ENCODE assay signal across 11 cellular contexts in the genomic region with DNA sequence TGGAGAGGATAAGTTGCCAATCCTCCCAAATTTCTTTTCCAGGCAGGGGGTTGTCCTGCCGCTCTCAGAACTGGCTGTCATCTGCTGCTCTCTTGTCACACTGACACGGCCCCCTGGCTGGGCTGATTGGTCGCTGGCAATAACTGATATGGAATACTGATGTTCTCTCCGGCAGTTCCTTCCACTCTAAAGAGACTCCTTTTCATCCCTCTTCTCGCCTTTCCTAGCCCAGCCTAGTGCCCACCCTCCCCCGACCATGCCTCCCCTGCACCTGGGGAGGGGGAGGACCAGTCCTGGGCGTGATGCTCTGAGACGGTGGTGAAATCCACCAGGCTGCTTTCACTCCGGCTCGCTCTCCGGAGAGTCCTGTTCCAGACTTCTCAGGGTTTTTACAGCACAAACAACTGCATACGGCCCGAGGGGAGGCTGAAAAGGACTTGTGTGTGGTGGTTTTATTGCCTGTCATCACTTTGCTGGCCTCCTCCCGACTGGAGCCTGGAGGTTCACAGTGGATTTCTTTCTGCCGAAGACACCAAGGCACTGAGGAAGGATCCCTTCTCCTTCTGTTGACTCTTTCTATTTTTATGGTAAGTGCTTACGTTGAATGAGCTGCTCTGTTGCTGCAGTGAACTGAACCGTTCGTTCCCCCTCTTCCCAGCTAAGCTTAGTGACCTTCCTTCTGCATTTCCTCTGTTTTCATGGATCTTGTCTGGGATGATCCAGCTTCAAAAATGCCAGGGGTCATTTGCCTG. TPM values are rescaled to one million over a fixed set of nuclear protein-coding genes. Genes with fewer than 3 reads are reported as not detected.
DNase-seq lines count a peak whose midpoint lies in the region; ATAC-seq and TF ChIP-seq lines count a peak whose summit lies in the region.
"Had no signal": no experiment of that assay in that cellular context is flagged by ENCODE, and none has a peak within 500 bp of the region (broad histone marks: within the 10 kb centered on the region; RNA-seq: fewer than 3 reads in every experiment).

Gene ANO4, plus strand, starts transcription at position 336 of the 752 bp plus-strand sequence. CDS start 107,010 bp downstream, outside the sequence.

- no peak within 1 kb of the TSS for H2AFZ ChIP-seq in Karpas-422 (ENCODE audit: low read length)

- no peaks in the 10 kb centered on the region for H3K9me2 ChIP-seq in Karpas-422 (replicated peaks; ENCODE audit: insufficient read depth, low read length)

- no peaks in the 10 kb centered on the region for H3K9me3 ChIP-seq in Karpas-422 (ENCODE audit: low read length)

- H3K4me1 Mint-ChIP-seq in stimulated activated naive CD8-positive, alpha-beta T cell treated with anti-CD3 and anti-CD28 coated beads, Interleukin-15, amount 100 ng/mL, for 72 hours, result peaks cover 7% of the 10 kb centered on the region
- H3K4me1 Mint-ChIP-seq: CD4-positive, CD25-positive, alpha-beta regulatory T cell had no signal

- peaks cover 0 to 8% of the 10 kb centered on the region in 2 donors for H3K9me3 Mint-ChIP-seq in stimulated activated naive CD8-positive, alpha-beta T cell treated with anti-CD3 and anti-CD28 coated beads, Interleukin-15, amount 100 ng/mL, for 72 hours

- no peaks in the 10 kb centered on the region for H4K20me1 ChIP-seq in Karpas-422 (ENCODE audit: insufficient read depth, low read depth, low read length)

- H3K9ac ChIP-seq in Karpas-422 (ENCODE audit: low read length), result no peak within 1 kb of the TSS

- peaks cover 24% of the 10 kb centered on the region for H3K27me3 Mint-ChIP-seq in stimulated activated naive CD8-positive, alpha-beta T cell treated with anti-CD3 and anti-CD28 coated beads, Interleukin-15, amount 100 ng/mL, for 72 hours
- H3K27me3 Mint-ChIP-seq: CD4-positive, CD25-positive, alpha-beta regulatory T cell had no signal

- H3K4me2 ChIP-seq in Karpas-422 (ENCODE audit: low read depth, low read length, poor library complexity, severe bottlenecking), result no peak within 1 kb of the TSS

- peak within 1 kb of the TSS in 1 of 2 donors; percentile 42 for H3K27ac Mint-ChIP-seq in stimulated activated naive CD8-positive, alpha-beta T cell treated with anti-CD3 and anti-CD28 coated beads, Interleukin-15, amount 100 ng/mL, for 72 hours
- H3K27ac Mint-ChIP-seq: CD4-positive, CD25-positive, alpha-beta regulatory T cell had no signal

- no peaks in the 10 kb centered on the region for H3K4me1 ChIP-seq in Karpas-422 (ENCODE audit: low read length)

- H3K27me3 ChIP-seq in Karpas-422 (ENCODE audit: low read length), result no peaks in the 10 kb centered on the region

- in situ Hi-C loops in astrocyte of the spinal cord (cut with HindIII; ENCODE audit: low sequenced_read_pairs), result no loop called here

- ATAC-seq in stimulated activated naive CD8-positive, alpha-beta T cell treated with anti-CD3 and anti-CD28 coated beads, Interleukin-15, amount 100 ng/mL, for 72 hours, result peak; percentile 12
- ATAC-seq in stimulated activated naive CD8-positive, alpha-beta T cell treated with anti-CD3 and anti-CD28 coated beads, Interleukin-15, Interleukin-2, amounts not matched to agents 100 U/mL and 50 U/mL, for 24 hours, result no peak
- ATAC-seq in GM21423 (IDR thresholded peaks at IDR 0.05; ENCODE audit: unreplicated experiment), result no peak

- H3K79me2 ChIP-seq in Karpas-422 (ENCODE audit: low read length), result no peaks in the 10 kb centered on the region

- no peak within 1 kb of the TSS for H3K4me3 Mint-ChIP-seq in stimulated activated naive CD8-positive, alpha-beta T cell treated with anti-CD3 and anti-CD28 coated beads, Interleukin-15, amount 100 ng/mL, for 72 hours
- H3K4me3 Mint-ChIP-seq: CD4-positive, CD25-positive, alpha-beta regulatory T cell had no signal

- H3K4me3 ChIP-seq in astrocyte of the spinal cord (ENCODE audit: low read depth, low read length) (peak within 1 kb of the TSS; percentile 36), Karpas-422 (ENCODE audit: low read length) (no peak within 1 kb of the TSS)
- H3K4me3 ChIP-seq: skin epidermis had no signal

- no peak within 1 kb of the TSS for H3K27ac ChIP-seq in Karpas-422 (ENCODE audit: low read length)
- H3K27ac ChIP-seq: skin epidermis had no signal

- TF ChIP-seq CTCF in astrocyte of the spinal cord (IDR thresholded peaks at IDR 0.05; ENCODE audit: low read depth, low read length), result no peak

- no peaks in the 10 kb centered on the region for H3K36me3 ChIP-seq in Karpas-422 (ENCODE audit: insufficient read depth, low read length)

- no peak for DNase-seq in stimulated activated naive CD8-positive, alpha-beta T cell treated with anti-CD3 and anti-CD28 coated beads, Interleukin-15, amount 100 ng/mL, for 72 hours
- no peak for DNase-seq in stimulated activated naive CD8-positive, alpha-beta T cell treated with anti-CD3 and anti-CD28 coated beads, Interleukin-15, Interleukin-2, amounts not matched to agents 100 U/mL and 50 U/mL, for 24 hours
- DNase-seq in astrocyte of the spinal cord (ENCODE audit: low read depth, low spot score) (peak; percentile 37), medulla oblongata (ENCODE audit: extremely low spot score) (peak; percentile 29), Karpas-422 (no peak), COLO668 (lab: John Stamatoyannopoulos, UW; ENCODE audit: unreplicated experiment) (no peak)
- DNase-seq in activated effector memory CD4-positive, alpha-beta T cell treated with anti-CD3 and anti-CD28 coated beads, Interleukin-2, amount 50 U/mL, for 16 hours, result no peak
- DNase-seq: CD4-positive, CD25-positive, alpha-beta regulatory T cell; NK-92 treated with Interleukin-12 subunit alpha and Interleukin-12 subunit beta, amount 100 ng/mL, for 24 hours had no signal

RNA-seq across cellular contexts. Expression of gene ANO4, which starts in this region (rescaled TPM):
- not detected in 2 replicates for total RNA-seq in Karpas-422 (2014; rRNA removed; shearing (Covaris generic); ENCODE audit: low replicate concordance)
- total RNA-seq: CD4-positive, CD25-positive, alpha-beta regulatory T cell had no signal

Comparison
In these comparisons a context has a peak if more than half of its experiments do, and no peak if none do; other contexts are left out.
1. DNase-seq: peak in astrocyte of the spinal cord (single experiment) and medulla oblongata (single experiment); none in stimulated activated naive CD8-positive, alpha-beta T cell treated with anti-CD3 and anti-CD28 coated beads, Interleukin-15, amount 100 ng/mL, for 72 hours (0 of 2), stimulated activated naive CD8-positive, alpha-beta T cell treated with anti-CD3 and anti-CD28 coated beads, Interleukin-15, Interleukin-2, amounts not matched to agents 100 U/mL and 50 U/mL, for 24 hours (single experiment), activated effector memory CD4-positive, alpha-beta T cell treated with anti-CD3 and anti-CD28 coated beads, Interleukin-2, amount 50 U/mL, for 16 hours (single experiment), Karpas-422 (single experiment) and COLO668 (single experiment).